ENCODE assay signal across 8 cellular contexts in genomic region chr9:99184073-99184426, GRCh38. TPM values are rescaled to one million over a fixed set of nuclear protein-coding genes. Genes with fewer than 3 reads are reported as not detected.
A peak's percentile ranks its signal among the peaks of the same experiment; 100 is the strongest.
DNase-seq lines count a peak whose midpoint lies in the region; ATAC-seq and TF ChIP-seq lines count a peak whose summit lies in the region.

No MANE protein-coding gene starts in this region.

- peak; percentile 2 for ATAC-seq in HG03432 (IDR thresholded peaks at IDR 0.05; ENCODE audit: unreplicated experiment)
- ATAC-seq in effector memory CD8-positive, alpha-beta T cell (replicated peaks), result no peak
- ATAC-seq in GM19455 (IDR thresholded peaks at IDR 0.05; ENCODE audit: unreplicated experiment), result no peak
- no peak for ATAC-seq in GM19397 (IDR thresholded peaks at IDR 0.05; ENCODE audit: unreplicated experiment)

- intact Hi-C loops in Calu3 (cut with micrococcal nuclease; ENCODE audit: unreplicated experiment), result no loop called here

- H3K27me3 Mint-ChIP-seq in Calu3 (ENCODE audit: unreplicated experiment) (peaks cover 14% of the 10 kb centered on the region), osteocyte (ENCODE audit: unreplicated experiment) (peaks cover 24% of the 10 kb centered on the region)
- peaks cover under 1 to 11% of the 10 kb centered on the region in 2 donors for H3K27me3 Mint-ChIP-seq in effector memory CD8-positive, alpha-beta T cell

- H3K36me3 Mint-ChIP-seq in Calu3 (ENCODE audit: insufficient read depth, unreplicated experiment) (no peaks in the 10 kb centered on the region), osteocyte (ENCODE audit: unreplicated experiment) (no peaks in the 10 kb centered on the region)
- no peaks in the 10 kb centered on the region for H3K36me3 Mint-ChIP-seq in effector memory CD8-positive, alpha-beta T cell (ENCODE audit: insufficient read depth)

- CTCF ChIA-PET in Calu3 (lab: Charles Lee), result interaction anchor here (1.4 kb wide), 1 partner anchor 115 kb away, joined by 4 read pairs; no protein-coding TSS in a partner anchor

- BruUV-seq in Calu3 (replicated peaks; lab: Mats Ljungman, UMichigan), result no TSS peak

- H3K9me3 Mint-ChIP-seq in Calu3 (ENCODE audit: low read depth, unreplicated experiment) (no peaks in the 10 kb centered on the region), osteocyte (ENCODE audit: unreplicated experiment) (no peaks in the 10 kb centered on the region)
- no peaks in the 10 kb centered on the region for H3K9me3 Mint-ChIP-seq in effector memory CD8-positive, alpha-beta T cell

- H3K4me1 Mint-ChIP-seq in Calu3 (ENCODE audit: low read depth, unreplicated experiment), result peaks cover 8% of the 10 kb centered on the region
- peaks cover 14 to 15% of the 10 kb centered on the region in 2 donors for H3K4me1 Mint-ChIP-seq in effector memory CD8-positive, alpha-beta T cell (ENCODE audit: low read depth in 2 of 2)
- H3K4me1 Mint-ChIP-seq in osteocyte (ENCODE audit: unreplicated experiment), result peaks cover 2% of the 10 kb centered on the region

- peak overlapping the region; percentile 29 for H3K27ac Mint-ChIP-seq in Calu3 (ENCODE audit: unreplicated experiment)
- peak overlapping the region; percentile 10 to 26 for H3K27ac Mint-ChIP-seq in effector memory CD8-positive, alpha-beta T cell
- H3K27ac Mint-ChIP-seq in osteocyte (ENCODE audit: unreplicated experiment), result peak overlapping the region; percentile 8

- no peak for DNase-seq in Calu3
- DNase-seq in effector memory CD8-positive, alpha-beta T cell, result no peak
- DNase-seq in osteocyte (ENCODE audit: extremely low spot score, unreplicated experiment), result no peak
- DNase-seq in activated effector memory CD4-positive, alpha-beta T cell treated with anti-CD3 and anti-CD28 coated beads, Interleukin-2, amount 50 U/mL, for 16 hours, result no peak
- no peak for DNase-seq in GF-D8 (lab: John Stamatoyannopoulos, UW)

- no peak for TF ChIP-seq CTCF in Calu3 (IDR thresholded peaks at IDR 0.05; ENCODE audit: unreplicated experiment)
- TF ChIP-seq CTCF in osteocyte (IDR thresholded peaks at IDR 0.05), result no peak

- H3K4me3 Mint-ChIP-seq in Calu3 (ENCODE audit: low read depth, unreplicated experiment), result no peak overlapping the region
- H3K4me3 Mint-ChIP-seq in effector memory CD8-positive, alpha-beta T cell, result peak overlapping the region; percentile 33 to 37
- H3K4me3 Mint-ChIP-seq in osteocyte (ENCODE audit: unreplicated experiment), result no peak overlapping the region

RNA-seq across cellular contexts. Expression of gene ALG2, which starts 37.7 kb away (rescaled TPM):
- total RNA-seq in Calu3 (2022) (27.0 and 27.1 TPM in 2 replicates), osteocyte (33.0 and 34.8 TPM in 2 replicates)

RNA-seq across cellular contexts. Expression of gene SEC61B, which starts 38.0 kb away (rescaled TPM):
- 85.5 and 101 TPM in 2 replicates for total RNA-seq in Calu3 (2022)
- 145 and 148 TPM in 2 replicates for total RNA-seq in osteocyte

Comparison
In these comparisons a context has a peak if more than half of its experiments do, and no peak if none do; other contexts are left out.
1. H3K4me3 Mint-ChIP-seq: peak in effector memory CD8-positive, alpha-beta T cell (2 of 2); none in Calu3 (single experiment) and osteocyte (single experiment).
2. Peak in every context shown above with its lines, with median percentiles within 50 percentile points of each other: H3K27ac Mint-ChIP-seq.